ENCODE assay signal across 29 cellular contexts in genomic region chrY:16993551-16993950, GRCh38.
"Had no signal": no experiment of that assay in that cellular context is flagged by ENCODE, and none has a peak within 500 bp of the region (broad histone marks: within the 10 kb centered on the region; RNA-seq: fewer than 3 reads in every experiment).

No MANE protein-coding gene starts in this region.

- H3K79me2 ChIP-seq: parathyroid adenoma had no signal

- H3K9ac ChIP-seq: neural progenitor cell, parathyroid adenoma had no signal

- H2AFZ ChIP-seq: neural progenitor cell, parathyroid adenoma had no signal

- H3K9me3 Mint-ChIP-seq: nephron, neural progenitor cell had no signal

- H3K27me3 Mint-ChIP-seq: progenitor cell of endocrine pancreas; stimulated activated naive B cell treated with anti-CD40 and anti-IgM and Interleukin-4, amounts not matched to agents 10 μg/mL and 1 μg/mL and 100 μg/mL, for 72 hours; stimulated activated naive CD8-positive, alpha-beta T cell treated with anti-CD3 and anti-CD28 coated beads, Interleukin-15, Interleukin-2, amounts not matched to agents 100 ng/mL and 50 ng/mL, for 24 hours had no signal

- H3K27ac ChIP-seq: neural progenitor cell, neutrophil, ovary, parathyroid adenoma, psoas muscle, right lobe of liver, sigmoid colon, stomach, thoracic aorta, thyroid gland, tibial nerve, upper lobe of left lung, vagina had no signal

- H3K9me3 ChIP-seq: neutrophil, ovary, psoas muscle, right lobe of liver, sigmoid colon, stomach, thoracic aorta, thyroid gland, tibial nerve, upper lobe of left lung, vagina had no signal

- H3K27me3 ChIP-seq: neural progenitor cell, neutrophil, ovary, right lobe of liver, sigmoid colon, stomach, thyroid gland, tibial nerve, upper lobe of left lung, vagina had no signal

- ATAC-seq: natural killer cell; psoas muscle; right cardiac atrium; right lobe of liver; stimulated activated effector memory CD8-positive, alpha-beta T cell treated with anti-CD3 and anti-CD28 coated beads, Interleukin-12 subunit alpha, Interleukin-12 subunit beta, amount 100 ng/mL, for 72 hours; stimulated activated naive B cell treated with anti-CD40 and anti-IgM and Interleukin-4, amounts not matched to agents 10 μg/mL and 1 μg/mL and 100 μg/mL, for 72 hours had no signal

- DNase-seq: natural killer cell; occipital lobe; ovary; posterior cingulate gyrus; psoas muscle; right cardiac atrium; right lobe of liver; sigmoid colon; small intestine; stimulated activated CD4-positive, alpha-beta T cell treated with anti-CD3 and anti-CD28 coated beads, Interleukin-15, amount 100 ng/mL, for 24 hours; stimulated activated CD4-positive, alpha-beta T cell treated with anti-CD3 and anti-CD28 coated beads, Interleukin-2, amount 100 ng/mL, for 24 hours; stimulated activated CD4-positive, alpha-beta T cell treated with anti-CD3 and anti-CD28 coated beads, Interleukin-2, amount 100 ng/mL, for 48 hours; stimulated activated CD4-positive, alpha-beta T cell treated with anti-CD3 and anti-CD28 coated beads, Interleukin-4, amount 100 ng/mL, for 24 hours; stimulated activated naive B cell treated with anti-CD40 and anti-IgM and Interleukin-4, amounts not matched to agents 10 μg/mL and 1 μg/mL and 100 μg/mL, for 72 hours; stimulated activated naive CD4-positive, alpha-beta T cell treated with Interleukin-2 at 50 U/mL for 16 hours; stomach; thyroid gland; trophoblast cell; upper lobe of left lung had no signal

- H3K36me3 Mint-ChIP-seq: natural killer cell; neural progenitor cell; stimulated activated effector memory CD8-positive, alpha-beta T cell treated with anti-CD3 and anti-CD28 coated beads, Interleukin-12 subunit alpha, Interleukin-12 subunit beta, amount 100 ng/mL, for 72 hours; stimulated activated naive B cell treated with anti-CD40 and anti-IgM and Interleukin-4, amounts not matched to agents 10 μg/mL and 1 μg/mL and 100 μg/mL, for 72 hours had no signal

- H3K4me3 Mint-ChIP-seq: natural killer cell; nephron; neural progenitor cell; stimulated activated effector memory CD8-positive, alpha-beta T cell treated with anti-CD3 and anti-CD28 coated beads, Interleukin-12 subunit alpha, Interleukin-12 subunit beta, amount 100 ng/mL, for 72 hours; stimulated activated naive B cell treated with anti-CD40 and anti-IgM and Interleukin-4, amounts not matched to agents 10 μg/mL and 1 μg/mL and 100 μg/mL, for 72 hours; stimulated activated naive CD8-positive, alpha-beta T cell treated with anti-CD3 and anti-CD28 coated beads, Interleukin-15, Interleukin-2, amounts not matched to agents 100 ng/mL and 50 ng/mL, for 24 hours had no signal

- H3K36me3 ChIP-seq: neural progenitor cell, neutrophil, ovary, right lobe of liver, sigmoid colon, stomach, thoracic aorta, thyroid gland, tibial nerve, upper lobe of left lung, vagina had no signal

- H3K4me1 ChIP-seq: neural progenitor cell, parathyroid adenoma, psoas muscle, right lobe of liver, sigmoid colon, stomach, thyroid gland, tibial nerve, upper lobe of left lung, vagina had no signal

- H3K4me2 ChIP-seq: neural progenitor cell had no signal

- H3K4me1 Mint-ChIP-seq: natural killer cell; nephron; neural progenitor cell; stimulated activated effector memory CD8-positive, alpha-beta T cell treated with anti-CD3 and anti-CD28 coated beads, Interleukin-12 subunit alpha, Interleukin-12 subunit beta, amount 100 ng/mL, for 72 hours; stimulated activated naive B cell treated with anti-CD40 and anti-IgM and Interleukin-4, amounts not matched to agents 10 μg/mL and 1 μg/mL and 100 μg/mL, for 72 hours had no signal

- H3K27ac Mint-ChIP-seq: natural killer cell; nephron; neural progenitor cell; progenitor cell of endocrine pancreas; stimulated activated effector memory CD8-positive, alpha-beta T cell treated with anti-CD3 and anti-CD28 coated beads, Interleukin-12 subunit alpha, Interleukin-12 subunit beta, amount 100 ng/mL, for 72 hours; stimulated activated naive B cell treated with anti-CD40 and anti-IgM and Interleukin-4, amounts not matched to agents 10 μg/mL and 1 μg/mL and 100 μg/mL, for 72 hours; stimulated activated naive CD8-positive, alpha-beta T cell treated with anti-CD3 and anti-CD28 coated beads, Interleukin-15, Interleukin-2, amounts not matched to agents 100 ng/mL and 50 ng/mL, for 24 hours had no signal

- H3K4me3 ChIP-seq: neural progenitor cell, ovary, psoas muscle, right lobe of liver, sigmoid colon, stomach, thoracic aorta, thyroid gland, tibial nerve, upper lobe of left lung, vagina had no signal
